ENCODE assay signal across 8 cellular contexts in genomic region chr17:39652635-39653315, GRCh38. TPM values are rescaled to one million over a fixed set of nuclear protein-coding genes. Genes with fewer than 3 reads are reported as not detected.
DNase-seq lines count a peak whose midpoint lies in the region.
"Had no signal": no experiment of that assay in that cellular context is flagged by ENCODE, and none has a peak within 500 bp of the region (broad histone marks: within the 10 kb centered on the region; RNA-seq: fewer than 3 reads in every experiment).

No MANE protein-coding gene starts in this region.

- H3K9me3 ChIP-seq in CD4-positive, alpha-beta memory T cell (ENCODE audit: control insufficient read depth in 1 of 2, low read length in 2 of 2) = no peaks in the 10 kb centered on the region

- CTCF ChIA-PET in CD4-positive, alpha-beta memory T cell (lab: Charles Lee; ENCODE audit: partially characterized antibody) = interaction anchor here (0.8 to 7.2 kb wide), 11 partner anchors 8 to 208 kb away, joined by 3 to 102 read pairs (median 26); partner anchors contain the start of genes MIEN1, PNMT and STARD3

- peaks cover 10% of the 10 kb centered on the region for H3K4me1 ChIP-seq in CD4-positive, alpha-beta memory T cell (ENCODE audit: insufficient read depth, low read length)

- no peaks in the 10 kb centered on the region for H3K27me3 Mint-ChIP-seq in CD4-positive, alpha-beta memory T cell

- POLR2A ChIA-PET in CD4-positive, alpha-beta memory T cell (lab: Charles Lee; ENCODE audit: partially characterized antibody) = interaction anchor here (0.5 to 1.1 kb wide), 5 partner anchors 13 to 567 kb away, joined by 3 read pairs; partner anchors contain the start of genes MIEN1, PGAP3 and WIPF2

- H3K27ac Mint-ChIP-seq in CD4-positive, alpha-beta memory T cell = peak overlapping the region in 4 of 7 donors; percentile 11 to 70 (median 38)

- peaks cover 0 to 4% (median 0%) of the 10 kb centered on the region in 8 donors for H3K9me3 Mint-ChIP-seq in CD4-positive, alpha-beta memory T cell

- H3K27me3 ChIP-seq in CD4-positive, alpha-beta memory T cell (ENCODE audit: insufficient read depth, low read length) = no peaks in the 10 kb centered on the region

- no peak overlapping the region for H3K27ac ChIP-seq in CD4-positive, alpha-beta memory T cell (ENCODE audit: low read depth, low read length)
- H3K27ac ChIP-seq in angular gyrus (ENCODE audit: low read depth, low read length) = peak overlapping the region; percentile 95
- H3K27ac ChIP-seq: HL-60 had no signal

- no peak overlapping the region for H3K4me3 Mint-ChIP-seq in CD4-positive, alpha-beta memory T cell

- H3K4me3 ChIP-seq in CD4-positive, alpha-beta memory T cell (ENCODE audit: low read length in 2 of 2) = no peak overlapping the region

- no peak for DNase-seq in CD4-positive, alpha-beta memory T cell
- DNase-seq in middle frontal gyrus (ENCODE audit: extremely low spot score, low spot score) (peak; percentile 40), DMS53 (lab: John Stamatoyannopoulos, UW) (no peak), DMS 273 (lab: John Stamatoyannopoulos, UW; ENCODE audit: unreplicated experiment) (no peak), T1000 (lab: John Stamatoyannopoulos, UW) (no peak)

- peaks cover 14% of the 10 kb centered on the region for H3K36me3 ChIP-seq in CD4-positive, alpha-beta memory T cell (ENCODE audit: insufficient read depth, low read length)

- intact Hi-C loops in CD4-positive, alpha-beta memory T cell (cut with micrococcal nuclease) = no loop called here

- H3K4me1 Mint-ChIP-seq in CD4-positive, alpha-beta memory T cell = peaks cover 24 to 56% (median 28%) of the 10 kb centered on the region in 4 donors

- H3K36me3 Mint-ChIP-seq in CD4-positive, alpha-beta memory T cell = peaks cover 4 to 31% of the 10 kb centered on the region in 2 donors

RNA-seq across cellular contexts. Expression of gene TCAP, which starts 12.4 kb away (rescaled TPM):
- 1 to 10 TPM; 5.9 to 6.3 TPM for total RNA-seq in CD4-positive, alpha-beta memory T cell
- polyA plus RNA-seq in CD4-positive, alpha-beta memory T cell = under 1 TPM in 1 of 2 donors, not detected in 1; 0.14 TPM

RNA-seq across cellular contexts. Expression of gene PNMT, which starts 15.5 kb away (rescaled TPM):
- under 1 TPM in 1 of 2 experiments, not detected in 1; 0.55 TPM for total RNA-seq in CD4-positive, alpha-beta memory T cell
- not detected for polyA plus RNA-seq in CD4-positive, alpha-beta memory T cell
- total RNA-seq: OCI-LY7 had no signal

RNA-seq across cellular contexts. Expression of gene STARD3, which starts 15.8 kb away (rescaled TPM):
- total RNA-seq in CD4-positive, alpha-beta memory T cell = 100 to 1,000 TPM; 105 to 110 TPM
- 10 to 100 TPM; 42.2 to 43.2 TPM for polyA plus RNA-seq in CD4-positive, alpha-beta memory T cell

RNA-seq across cellular contexts. Expression of gene PPP1R1B, which starts 26.0 kb away (rescaled TPM):
- total RNA-seq in CD4-positive, alpha-beta memory T cell = not detected
- not detected for polyA plus RNA-seq in CD4-positive, alpha-beta memory T cell
- total RNA-seq: OCI-LY7 had no signal

RNA-seq across cellular contexts. Expression of gene PGAP3, which starts 35.1 kb away (rescaled TPM):
- 10 to 100 TPM; 29.6 to 30.5 TPM for total RNA-seq in CD4-positive, alpha-beta memory T cell
- polyA plus RNA-seq in CD4-positive, alpha-beta memory T cell = 10 to 100 TPM; 22.1 to 26.5 TPM
